In genomic region chr12:92065018-92065499, GRCh38 we compare ENCODE assay signal across 8 cellular contexts.
DNase-seq lines count a peak whose midpoint lies in the region; ATAC-seq, FAIRE-seq and TF ChIP-seq lines count a peak whose summit lies in the region.

No MANE protein-coding gene starts in this region.

- H2AFZ ChIP-seq in ACC112 (ENCODE audit: low read length, unreplicated experiment) = peak overlapping the region; percentile 4

- H3K79me2 ChIP-seq in ACC112 (ENCODE audit: control insufficient read depth, insufficient read depth, low read length, unreplicated experiment) = no peaks in the 10 kb centered on the region

- H3K9ac ChIP-seq in kidney (ENCODE audit: low read length in 2 of 2) = no peak overlapping the region

- no peaks in the 10 kb centered on the region for H3K9me3 ChIP-seq in kidney (ENCODE audit: control insufficient read depth in 1 of 2, low read length in 2 of 2)
- H3K9me3 ChIP-seq in thoracic aorta = no peaks in the 10 kb centered on the region

- no peak overlapping the region for H3K4me3 Mint-ChIP-seq in T-helper 2 cell treated with Interferon-gamma antibody and Interleukin-4, amounts not matched to agents 5 μg/mL and 100 μg/mL, for 36 hours

- H3K27ac Mint-ChIP-seq in T-helper 2 cell treated with Interferon-gamma antibody and Interleukin-4, amounts not matched to agents 5 μg/mL and 100 μg/mL, for 36 hours = no peak overlapping the region

- DNase-seq in GM19239 (ENCODE audit: insufficient read length, low spot score) (no peak), kidney (no peak), thoracic aorta (ENCODE audit: low spot score) (no peak), GOT3 (lab: John Stamatoyannopoulos, UW) (no peak), epidermal melanocyte (ENCODE audit: insufficient read length, low spot score) (no peak)
- peak; percentile 40 for DNase-seq in T-helper 2 cell treated with Interferon-gamma antibody and Interleukin-4, amounts not matched to agents 5 μg/mL and 100 μg/mL, for 36 hours (ENCODE audit: low spot score)

- H3K27me3 ChIP-seq in ACC112 (ENCODE audit: insufficient read depth, low read length) (no peaks in the 10 kb centered on the region), thoracic aorta (replicated peaks; ENCODE audit: insufficient read depth) (no peaks in the 10 kb centered on the region)

- H3K4me3 ChIP-seq in ACC112 (ENCODE audit: low read depth, low read length) = no peak overlapping the region
- peak overlapping the region; percentile 1 to 30 for H3K4me3 ChIP-seq in kidney (ENCODE audit: low read length in 2 of 2)
- peak overlapping the region; percentile 10 for H3K4me3 ChIP-seq in thoracic aorta

- TF ChIP-seq CTCF in kidney (IDR thresholded peaks at IDR 0.05; ENCODE audit: borderline replicate concordance, extremely low read depth, insufficient read depth) (no peak), thoracic aorta (IDR thresholded peaks at IDR 0.05) (no peak)

- peaks cover 6% of the 10 kb centered on the region for H3K36me3 Mint-ChIP-seq in T-helper 2 cell treated with Interferon-gamma antibody and Interleukin-4, amounts not matched to agents 5 μg/mL and 100 μg/mL, for 36 hours (ENCODE audit: low read depth)

- H3K9me3 Mint-ChIP-seq in T-helper 2 cell treated with Interferon-gamma antibody and Interleukin-4, amounts not matched to agents 5 μg/mL and 100 μg/mL, for 36 hours = peaks cover 8% of the 10 kb centered on the region

- peaks cover 45% of the 10 kb centered on the region for H3K4me1 ChIP-seq in ACC112 (ENCODE audit: control insufficient read depth, insufficient read depth, low read length, unreplicated experiment)
- H3K4me1 ChIP-seq in kidney (ENCODE audit: control insufficient read depth in 1 of 2, insufficient read depth in 1 of 2, low read depth in 1 of 2, low read length in 2 of 2) = peaks cover 5 to 10% of the 10 kb centered on the region in 2 donors
- H3K4me1 ChIP-seq in thoracic aorta (ENCODE audit: control insufficient read depth in 1 of 2, low read depth in 2 of 2) = peaks cover 10 to 24% of the 10 kb centered on the region in 2 donors

- peak; percentile 83 for ATAC-seq in HG03354 (IDR thresholded peaks at IDR 0.05; ENCODE audit: poor library complexity, severe bottlenecking, unreplicated experiment)
- no peak for ATAC-seq in thoracic aorta (ENCODE audit: insufficient number of reproducible peaks, low FRiP score, low read depth)

- no peak overlapping the region for H3K27ac ChIP-seq in ACC112 (ENCODE audit: low read depth, low read length)
- H3K27ac ChIP-seq in kidney (ENCODE audit: low read depth in 2 of 2, low read length in 2 of 2) = no peak overlapping the region
- no peak overlapping the region for H3K27ac ChIP-seq in thoracic aorta

- intact Hi-C loops in kidney (cut with DNase I) = no loop called here

- peaks cover 23% of the 10 kb centered on the region for H3K4me1 Mint-ChIP-seq in T-helper 2 cell treated with Interferon-gamma antibody and Interleukin-4, amounts not matched to agents 5 μg/mL and 100 μg/mL, for 36 hours (ENCODE audit: low read depth)

- FAIRE-seq in GM19239 (lab: Jason Lieb, UNC) = peak; percentile 94
- no peak for FAIRE-seq in kidney (lab: Jason Lieb, UNC)

- H3K27me3 Mint-ChIP-seq in T-helper 2 cell treated with Interferon-gamma antibody and Interleukin-4, amounts not matched to agents 5 μg/mL and 100 μg/mL, for 36 hours (ENCODE audit: low read depth) = no peaks in the 10 kb centered on the region

- no peaks in the 10 kb centered on the region for H3K36me3 ChIP-seq in ACC112 (ENCODE audit: insufficient read depth, low read length)
- no peaks in the 10 kb centered on the region for H3K36me3 ChIP-seq in kidney (ENCODE audit: control insufficient read depth in 1 of 2, insufficient read depth in 2 of 2, low read length in 2 of 2)
- H3K36me3 ChIP-seq in thoracic aorta = no peaks in the 10 kb centered on the region
